ENCODE assay signal across 1 cellular context in the genomic region with DNA sequence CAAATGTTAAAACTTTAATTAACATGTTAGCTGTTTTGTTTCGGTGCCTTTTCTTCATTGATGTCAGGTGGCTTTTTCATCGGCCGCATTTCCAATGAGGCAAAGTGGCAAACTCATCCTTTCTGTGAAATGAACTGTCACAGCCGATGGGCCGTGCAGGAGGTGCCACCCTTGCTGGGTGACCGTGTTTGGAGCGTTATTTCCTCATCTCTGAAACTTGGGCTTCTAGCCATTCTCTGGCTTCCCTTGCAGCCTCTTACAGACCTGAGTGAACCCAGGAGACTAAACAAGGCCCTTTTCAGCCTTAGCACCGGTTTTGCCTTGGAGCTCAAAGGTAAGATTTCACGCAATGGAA.
TF ChIP-seq lines count a peak whose summit lies in the region.

No MANE protein-coding gene starts in this region.

TF ChIP-seq in K562, 482 proteins besides CTCF, POLR2A, EP300 and RAD21:
- TF ChIP-seq, protein P1, sequence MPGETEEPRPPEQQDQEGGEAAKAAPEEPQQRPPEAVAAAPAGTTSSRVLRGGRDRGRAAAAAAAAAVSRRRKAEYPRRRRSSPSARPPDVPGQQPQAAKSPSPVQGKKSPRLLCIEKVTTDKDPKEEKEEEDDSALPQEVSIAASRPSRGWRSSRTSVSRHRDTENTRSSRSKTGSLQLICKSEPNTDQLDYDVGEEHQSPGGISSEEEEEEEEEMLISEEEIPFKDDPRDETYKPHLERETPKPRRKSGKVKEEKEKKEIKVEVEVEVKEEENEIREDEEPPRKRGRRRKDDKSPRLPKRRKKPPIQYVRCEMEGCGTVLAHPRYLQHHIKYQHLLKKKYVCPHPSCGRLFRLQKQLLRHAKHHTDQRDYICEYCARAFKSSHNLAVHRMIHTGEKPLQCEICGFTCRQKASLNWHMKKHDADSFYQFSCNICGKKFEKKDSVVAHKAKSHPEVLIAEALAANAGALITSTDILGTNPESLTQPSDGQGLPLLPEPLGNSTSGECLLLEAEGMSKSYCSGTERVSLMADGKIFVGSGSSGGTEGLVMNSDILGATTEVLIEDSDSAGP (CRISPR knock-in tag; IDR thresholded peaks at IDR 0.05): 0 out of 2 replicates have a peak, but pooled peaks have one; percentile 20
- 0 out of 2 replicates have a peak, but pooled peaks have one; percentile 0 for TF ChIP-seq KLF16 (IDR thresholded peaks at IDR 0.05)
- TF ChIP-seq MCM7 (IDR thresholded peaks at IDR 0.05): no peak
- TF ChIP-seq YBX1 (IDR thresholded peaks at IDR 0.05): no peak
- TF ChIP-seq, protein P2, sequence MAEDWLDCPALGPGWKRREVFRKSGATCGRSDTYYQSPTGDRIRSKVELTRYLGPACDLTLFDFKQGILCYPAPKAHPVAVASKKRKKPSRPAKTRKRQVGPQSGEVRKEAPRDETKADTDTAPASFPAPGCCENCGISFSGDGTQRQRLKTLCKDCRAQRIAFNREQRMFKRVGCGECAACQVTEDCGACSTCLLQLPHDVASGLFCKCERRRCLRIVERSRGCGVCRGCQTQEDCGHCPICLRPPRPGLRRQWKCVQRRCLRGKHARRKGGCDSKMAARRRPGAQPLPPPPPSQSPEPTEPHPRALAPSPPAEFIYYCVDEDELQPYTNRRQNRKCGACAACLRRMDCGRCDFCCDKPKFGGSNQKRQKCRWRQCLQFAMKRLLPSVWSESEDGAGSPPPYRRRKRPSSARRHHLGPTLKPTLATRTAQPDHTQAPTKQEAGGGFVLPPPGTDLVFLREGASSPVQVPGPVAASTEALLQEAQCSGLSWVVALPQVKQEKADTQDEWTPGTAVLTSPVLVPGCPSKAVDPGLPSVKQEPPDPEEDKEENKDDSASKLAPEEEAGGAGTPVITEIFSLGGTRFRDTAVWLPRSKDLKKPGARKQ (CRISPR knock-in tag; IDR thresholded peaks at IDR 0.05): peak; percentile 4; the same call in 1 of the 2 replicates
